In genomic region chr3:193978446-193978845, GRCh38 we compare ENCODE assay signal across 17 cellular contexts.
DNase-seq lines count a peak whose midpoint lies in the region; ATAC-seq, FAIRE-seq and TF ChIP-seq lines count a peak whose summit lies in the region.
"Had no signal": no experiment of that assay in that cellular context is flagged by ENCODE, and none has a peak within 500 bp of the region (broad histone marks: within the 10 kb centered on the region; RNA-seq: fewer than 3 reads in every experiment).

No MANE protein-coding gene starts in this region.

- H3K36me3 ChIP-seq in bronchial epithelial cell (ENCODE audit: control insufficient read depth, insufficient read depth, low read length): no peaks in the 10 kb centered on the region
- H3K36me3 ChIP-seq in hepatocyte (replicated peaks; ENCODE audit: insufficient read depth, low read depth): no peaks in the 10 kb centered on the region
- no peaks in the 10 kb centered on the region for H3K36me3 ChIP-seq in suprapubic skin
- no peaks in the 10 kb centered on the region for H3K36me3 ChIP-seq in CD8-positive, alpha-beta memory T cell (ENCODE audit: insufficient read depth, low read length)
- H3K36me3 ChIP-seq: BE2C, SJSA1 had no signal

- TF ChIP-seq EP300 in suprapubic skin (IDR thresholded peaks at IDR 0.05): no peak

- peak; percentile 27 for DNase-seq in MV-4-11 (lab: John Stamatoyannopoulos, UW)
- DNase-seq in bronchial epithelial cell (ENCODE audit: low read depth): peak; percentile 72
- peak; percentile 43 for DNase-seq in hepatocyte (ENCODE audit: low spot score)
- DNase-seq in suprapubic skin (ENCODE audit: low spot score in 2 of 2): no peak
- DNase-seq in NCI-H82 (lab: John Stamatoyannopoulos, UW): no peak
- no peak for DNase-seq in CD8-positive, alpha-beta memory T cell
- DNase-seq: BE2C; DMS153; EL; HFFc6; Kasumi-1; NCI-H1436; NCI-H2081 treated with DMSO at 0.1 percent for 48 hours; NCI-H526; NK-92 treated with Interleukin-12 subunit alpha and Interleukin-12 subunit beta, amount 100 ng/mL, for 24 hours had no signal

- no peak for TF ChIP-seq POLR2A in suprapubic skin (IDR thresholded peaks at IDR 0.05)

- H3K79me2 ChIP-seq in hepatocyte: no peaks in the 10 kb centered on the region

- FAIRE-seq in bronchial epithelial cell (lab: Jason Lieb, UNC): no peak

- POLR2A ChIA-PET in CD8-positive, alpha-beta memory T cell (lab: Charles Lee): no interaction called here

- no peak for ATAC-seq in GM21423 (IDR thresholded peaks at IDR 0.05; ENCODE audit: unreplicated experiment)

- no peak overlapping the region for H2AFZ ChIP-seq in hepatocyte

- CTCF ChIA-PET in CD8-positive, alpha-beta memory T cell (lab: Charles Lee): no interaction called here

- H3K4me1 Mint-ChIP-seq in CD8-positive, alpha-beta memory T cell: no peaks in the 10 kb centered on the region

- H3K4me1 ChIP-seq in hepatocyte (ENCODE audit: insufficient read depth) (peaks cover 16% of the 10 kb centered on the region), suprapubic skin (peaks cover 61% of the 10 kb centered on the region)
- no peaks in the 10 kb centered on the region for H3K4me1 ChIP-seq in CD8-positive, alpha-beta memory T cell (ENCODE audit: insufficient read depth, low read length)
- H3K4me1 ChIP-seq: BE2C had no signal

- H3K9me3 ChIP-seq in hepatocyte (ENCODE audit: low read depth) (no peaks in the 10 kb centered on the region), suprapubic skin (no peaks in the 10 kb centered on the region)
- H3K9me3 ChIP-seq in CD8-positive, alpha-beta memory T cell (ENCODE audit: low read length): no peaks in the 10 kb centered on the region
- H3K9me3 ChIP-seq: BE2C, SJSA1 had no signal

- no peak overlapping the region for H3K4me3 ChIP-seq in bronchial epithelial cell (ENCODE audit: low read depth, low read length)
- no peak overlapping the region for H3K4me3 ChIP-seq in hepatocyte
- H3K4me3 ChIP-seq in suprapubic skin: no peak overlapping the region
- no peak overlapping the region for H3K4me3 ChIP-seq in CD8-positive, alpha-beta memory T cell (ENCODE audit: low read length)
- H3K4me3 ChIP-seq: SJSA1 had no signal

- no peak for TF ChIP-seq CTCF in bronchial epithelial cell (IDR thresholded peaks at IDR 0.05; ENCODE audit: insufficient read depth, low read length, severe bottlenecking)
- TF ChIP-seq CTCF in hepatocyte (IDR thresholded peaks at IDR 0.05; ENCODE audit: poor library complexity): no peak
- TF ChIP-seq CTCF in suprapubic skin (IDR thresholded peaks at IDR 0.05): no peak

- H3K9me2 ChIP-seq in hepatocyte (replicated peaks; ENCODE audit: insufficient read depth): no peaks in the 10 kb centered on the region

- no peak overlapping the region for H3K27ac Mint-ChIP-seq in CD8-positive, alpha-beta memory T cell
- H3K27ac Mint-ChIP-seq: HFFc6 had no signal

- H4K20me1 ChIP-seq in hepatocyte (ENCODE audit: insufficient read depth, poor library complexity, severe bottlenecking): no peaks in the 10 kb centered on the region

- peaks cover 6 to 30% of the 10 kb centered on the region in 2 donors for H3K27me3 Mint-ChIP-seq in CD8-positive, alpha-beta memory T cell

- H3K4me2 ChIP-seq in hepatocyte: no peak overlapping the region

- WGBS in hepatocyte (ENCODE audit: low lambda C conversion rate, missing lambda C conversion rate): 59% methylated on average over 5 of the region's 5 CpGs
- WGBS in suprapubic skin: 53% methylated on average over 5 of the region's 5 CpGs

- H3K27ac ChIP-seq in hepatocyte (peak overlapping the region; percentile 31), suprapubic skin (peak overlapping the region; percentile 71)
- no peak overlapping the region for H3K27ac ChIP-seq in CD8-positive, alpha-beta memory T cell (ENCODE audit: low read depth, low read length)
- H3K27ac ChIP-seq: SJSA1 had no signal

- H3K36me3 Mint-ChIP-seq in CD8-positive, alpha-beta memory T cell: no peaks in the 10 kb centered on the region

- H3K4me3 Mint-ChIP-seq in CD8-positive, alpha-beta memory T cell: no peak overlapping the region
- H3K4me3 Mint-ChIP-seq: HFFc6 had no signal

- H3K9me3 Mint-ChIP-seq in CD8-positive, alpha-beta memory T cell: no peaks in the 10 kb centered on the region
- H3K9me3 Mint-ChIP-seq: HFFc6 had no signal

- H3K27me3 ChIP-seq in bronchial epithelial cell (ENCODE audit: control insufficient read depth, insufficient read depth, low read length): no peaks in the 10 kb centered on the region
- no peaks in the 10 kb centered on the region for H3K27me3 ChIP-seq in hepatocyte
- H3K27me3 ChIP-seq in suprapubic skin: no peaks in the 10 kb centered on the region
- H3K27me3 ChIP-seq in CD8-positive, alpha-beta memory T cell (ENCODE audit: insufficient read depth, low read length, poor library complexity, severe bottlenecking): no peaks in the 10 kb centered on the region
- H3K27me3 ChIP-seq: BE2C, SJSA1 had no signal

Comparison
In these comparisons a context has a peak if more than half of its experiments do, and no peak if none do; other contexts are left out.
1. DNase-seq: peak in MV-4-11 (single experiment), bronchial epithelial cell (single experiment) and hepatocyte (single experiment); none in suprapubic skin (0 of 2), NCI-H82 (single experiment) and CD8-positive, alpha-beta memory T cell (0 of 5).